16 cellular contexts compared by ENCODE assay signal in genomic region chr1:184940226-184940625, GRCh38. TPM values are rescaled to one million over a fixed set of nuclear protein-coding genes. Genes with fewer than 3 reads are reported as not detected.
DNase-seq lines count a peak whose midpoint lies in the region; ATAC-seq and TF ChIP-seq lines count a peak whose summit lies in the region.
"Had no signal": no experiment of that assay in that cellular context is flagged by ENCODE, and none has a peak within 500 bp of the region (broad histone marks: within the 10 kb centered on the region; RNA-seq: fewer than 3 reads in every experiment).

No MANE protein-coding gene starts in this region.

- H3K4me3 ChIP-seq in BJ (ENCODE audit: low read depth, low read length) (no peak overlapping the region), IMR-90 (ENCODE audit: insufficient read depth, low read depth, low read length) (no peak overlapping the region), astrocyte of the spinal cord (ENCODE audit: low read depth, low read length) (no peak overlapping the region), trophoblast cell (ENCODE audit: low read depth, low read length) (no peak overlapping the region), PC-9 (no peak overlapping the region)
- H3K4me3 ChIP-seq: BLaER1 treated with 17β-estradiol and CSF1 and Interleukin-3, amounts not matched to agents 10 nM and 100 nM had no signal

- H3K4me2 ChIP-seq in IMR-90 (ENCODE audit: low read depth, low read length) (peak overlapping the region; percentile 17; the same call in 1 of the 2 replicates), trophoblast cell (ENCODE audit: low read length) (no peak overlapping the region), PC-9 (no peak overlapping the region)

- H3K4me1 Mint-ChIP-seq in activated naive CD4-positive, alpha-beta T cell treated with anti-CD3 and anti-CD28 coated beads for 36 hours (ENCODE audit: low read depth) = peaks cover 21% of the 10 kb centered on the region
- H3K4me1 Mint-ChIP-seq in activated naive CD4-positive, alpha-beta T cell treated with anti-CD3 and anti-CD28 coated beads, Interleukin-2, amount 10 ng/mL, durations not matched to agents 7 days and 5 days = no peaks in the 10 kb centered on the region

- H3K9ac ChIP-seq in IMR-90 (ENCODE audit: low read depth, low read length) (no peak overlapping the region), trophoblast cell (ENCODE audit: low read length) (no peak overlapping the region)
- H3K9ac ChIP-seq: BLaER1 treated with 17β-estradiol and CSF1 and Interleukin-3, amounts not matched to agents 10 nM and 100 nM had no signal

- peaks cover 10% of the 10 kb centered on the region for H3K27me3 Mint-ChIP-seq in activated naive CD4-positive, alpha-beta T cell treated with anti-CD3 and anti-CD28 coated beads for 36 hours (ENCODE audit: low read depth)
- no peaks in the 10 kb centered on the region for H3K27me3 Mint-ChIP-seq in activated naive CD4-positive, alpha-beta T cell treated with anti-CD3 and anti-CD28 coated beads, Interleukin-2, amount 10 ng/mL, durations not matched to agents 7 days and 5 days

- H3K36me3 ChIP-seq in BJ (ENCODE audit: control insufficient read depth, insufficient read depth, low read length) (peaks cover 1% of the 10 kb centered on the region; the same call in 1 of the 2 replicates), IMR-90 (ENCODE audit: control insufficient read depth, insufficient read depth, low read length) (no peaks in the 10 kb centered on the region), trophoblast cell (ENCODE audit: control insufficient read depth in 1 of 2, insufficient read depth in 2 of 2, low read length in 2 of 2) (no peaks in the 10 kb centered on the region), PC-9 (ENCODE audit: low read depth) (no peaks in the 10 kb centered on the region)
- H3K36me3 ChIP-seq: BLaER1 treated with 17β-estradiol and CSF1 and Interleukin-3, amounts not matched to agents 10 nM and 100 nM had no signal

- no peak overlapping the region for H4K91ac ChIP-seq in IMR-90 (ENCODE audit: insufficient read depth, low read depth, low read length)
- H4K91ac ChIP-seq in trophoblast cell (ENCODE audit: low read depth, low read length) = peak overlapping the region; percentile 14

- WGBS in IMR-90 (ENCODE audit: extremely low coverage in 2 of 2, insufficient read length in 1 of 2), 2 experiments = no CpG with 5 or more reads among the region's 2 CpGs
- WGBS in trophoblast cell (ENCODE audit: extremely low coverage, insufficient coverage, insufficient read length) = no CpG with 5 or more reads among the region's 2 CpGs

- H3K4me1 ChIP-seq in IMR-90 (ENCODE audit: control insufficient read depth, insufficient read depth, low read length) (peaks cover 5% of the 10 kb centered on the region), trophoblast cell (ENCODE audit: control insufficient read depth in 1 of 2, insufficient read depth in 2 of 2, low read length in 2 of 2) (no peaks in the 10 kb centered on the region), PC-9 (replicated peaks; ENCODE audit: insufficient read depth) (no peaks in the 10 kb centered on the region)

- H3K27ac ChIP-seq in IMR-90 (ENCODE audit: insufficient read depth, low read length) = peak overlapping the region; percentile 52; the same call in 1 of the 2 replicates
- no peak overlapping the region for H3K27ac ChIP-seq in trophoblast cell (ENCODE audit: low read depth, low read length)
- H3K27ac ChIP-seq in PC-9 = no peak overlapping the region
- H3K27ac ChIP-seq: BLaER1 treated with 17β-estradiol and CSF1 and Interleukin-3, amounts not matched to agents 10 nM and 100 nM had no signal

- ATAC-seq in IMR-90 (ENCODE audit: low read depth) = peak; percentile 93

- no peak overlapping the region; the same call in 1 of the 2 replicates for H2BK20ac ChIP-seq in IMR-90 (ENCODE audit: low read depth, low read length)

- no peak for TF ChIP-seq POLR2A in IMR-90 (IDR thresholded peaks at IDR 0.05; ENCODE audit: low read depth, low read length)

- H3K23ac ChIP-seq in IMR-90 (ENCODE audit: low read depth, low read length) = no peak overlapping the region
- H3K23ac ChIP-seq in trophoblast cell (ENCODE audit: low read length) = no peak overlapping the region

- in situ Hi-C loops in IMR-90 (cut with MboI; ENCODE audit: low sequenced_read_pairs) = no loop called here
- in situ Hi-C loops in astrocyte of the spinal cord (cut with HindIII; ENCODE audit: low sequenced_read_pairs) = no loop called here

- H2BK120ac ChIP-seq in IMR-90 (ENCODE audit: low read depth, low read length) = 0 out of 2 replicates have a peak overlapping the region, but pooled peaks have one; percentile 14
- H2BK120ac ChIP-seq in trophoblast cell (ENCODE audit: insufficient read depth, low read length, poor library complexity) = no peak overlapping the region

- H4K20me1 ChIP-seq in IMR-90 (ENCODE audit: insufficient read depth, low read length) (no peaks in the 10 kb centered on the region; the same call in 1 of the 2 replicates), PC-9 (ENCODE audit: insufficient read depth) (peaks cover 7% of the 10 kb centered on the region; the same call in 1 of the 2 replicates)
- H4K20me1 ChIP-seq: BLaER1 treated with 17β-estradiol and CSF1 and Interleukin-3, amounts not matched to agents 10 nM and 100 nM had no signal

- H3K36me3 Mint-ChIP-seq in activated naive CD4-positive, alpha-beta T cell treated with anti-CD3 and anti-CD28 coated beads for 36 hours (ENCODE audit: low read depth) = no peaks in the 10 kb centered on the region
- peaks cover 4% of the 10 kb centered on the region for H3K36me3 Mint-ChIP-seq in activated naive CD4-positive, alpha-beta T cell treated with anti-CD3 and anti-CD28 coated beads, Interleukin-2, amount 10 ng/mL, durations not matched to agents 7 days and 5 days

- no peak overlapping the region for H4K12ac ChIP-seq in trophoblast cell (ENCODE audit: low read depth, low read length)

- POLR2A ChIA-PET in BJ (lab: Charles Lee) = interaction anchor here (0.6 kb wide), 1 partner anchor 355 kb away, joined by 3 read pairs; no protein-coding TSS in a partner anchor
- POLR2A ChIA-PET in IMR-90 (lab: Charles Lee; ENCODE audit: unreplicated experiment) = no interaction called here
- POLR2A ChIA-PET in PC-9 (lab: Charles Lee; ENCODE audit: unreplicated experiment) = no interaction called here

- no peak overlapping the region for H2AFZ ChIP-seq in IMR-90 (replicated peaks; ENCODE audit: low read length, poor library complexity)
- H2AFZ ChIP-seq in trophoblast cell (ENCODE audit: insufficient read depth, low read length, poor library complexity) = no peak overlapping the region
- H2AFZ ChIP-seq in PC-9 = no peak overlapping the region

- TF ChIP-seq RAD21 in IMR-90 (IDR thresholded peaks at IDR 0.05; ENCODE audit: low read length) = no peak

- H3K18ac ChIP-seq in IMR-90 (ENCODE audit: low read depth, low read length) (no peak overlapping the region), trophoblast cell (ENCODE audit: low read length) (no peak overlapping the region)

- no peaks in the 10 kb centered on the region for H3F3A ChIP-seq in PC-9 (ENCODE audit: insufficient read depth, low read depth)

- BruUV-seq in IMR-90 (replicated peaks; lab: Mats Ljungman, UMichigan) (no TSS peak), PC-9 (replicated peaks; lab: Mats Ljungman, UMichigan) (no TSS peak)

- no peaks in the 10 kb centered on the region; the same call in 1 of the 2 replicates for H3K9me1 ChIP-seq in IMR-90 (ENCODE audit: insufficient read depth, low read length)

- no peak overlapping the region for H2BK12ac ChIP-seq in trophoblast cell (ENCODE audit: low read length)

- TF ChIP-seq CTCF in BJ (IDR thresholded peaks at IDR 0.05; ENCODE audit: insufficient read depth, low read depth, low read length) (no peak), IMR-90 (conservative IDR thresholded peaks at IDR 0.05; ENCODE audit: low read depth, low read length) (no peak), astrocyte of the spinal cord (IDR thresholded peaks at IDR 0.05; ENCODE audit: low read depth, low read length) (no peak), PC-9 (conservative IDR thresholded peaks at IDR 0.05) (no peak)

- no peak overlapping the region for H3K27ac Mint-ChIP-seq in activated naive CD4-positive, alpha-beta T cell treated with anti-CD3 and anti-CD28 coated beads for 36 hours
- no peak overlapping the region for H3K27ac Mint-ChIP-seq in activated naive CD4-positive, alpha-beta T cell treated with anti-CD3 and anti-CD28 coated beads, Interleukin-2, amount 10 ng/mL, durations not matched to agents 7 days and 5 days

- intact Hi-C loops in IMR-90 (cut with micrococcal nuclease) = no loop called here
- intact Hi-C loops in PC-9 (cut with micrococcal nuclease; ENCODE audit: unreplicated experiment) = no loop called here
- intact Hi-C loops in activated naive CD4-positive, alpha-beta T cell treated with anti-CD3 and anti-CD28 coated beads for 36 hours (cut with micrococcal nuclease) = no loop called here

- no peak overlapping the region for H3K56ac ChIP-seq in IMR-90 (ENCODE audit: extremely low read depth, insufficient read depth, low read length)

- CTCF ChIA-PET in BJ (lab: Yijun Ruan, JAX) (interaction anchor here (1.2 kb wide), 1 partner anchor 38 kb away, joined by 6 read pairs; no protein-coding TSS in a partner anchor), IMR-90 (lab: Yijun Ruan, JAX) (no interaction called here), PC-9 (lab: Charles Lee) (no interaction called here)
- CTCF ChIA-PET in activated naive CD4-positive, alpha-beta T cell treated with anti-CD3 and anti-CD28 coated beads for 36 hours (lab: Charles Lee) = interaction anchor here (1.2 kb wide), 1 partner anchor 135 kb away, joined by 3 read pairs; no protein-coding TSS in a partner anchor
- CTCF ChIA-PET in activated naive CD4-positive, alpha-beta T cell treated with anti-CD3 and anti-CD28 coated beads, Interleukin-2, amount 10 ng/mL, durations not matched to agents 7 days and 5 days (lab: Charles Lee) = no interaction called here

- H4K5ac ChIP-seq in IMR-90 (ENCODE audit: low read depth, low read length) = no peak overlapping the region

- no peaks in the 10 kb centered on the region for H3K9me3 ChIP-seq in IMR-90 (ENCODE audit: control insufficient read depth, insufficient read depth, low read length)
- H3K9me3 ChIP-seq in trophoblast cell (ENCODE audit: insufficient read depth, low read depth, low read length) = no peaks in the 10 kb centered on the region
- no peaks in the 10 kb centered on the region for H3K9me3 ChIP-seq in PC-9 (ENCODE audit: insufficient read depth, low read depth)
- H3K9me3 ChIP-seq: BLaER1 treated with 17β-estradiol and CSF1 and Interleukin-3, amounts not matched to agents 10 nM and 100 nM had no signal

- dilution Hi-C loops in IMR-90 (cut with HindIII; ENCODE audit: low sequenced_read_pairs, unreplicated experiment) = no loop called here

- H3K27me3 ChIP-seq in BJ (ENCODE audit: control insufficient read depth, insufficient read depth, low read length) = no peaks in the 10 kb centered on the region
- H3K27me3 ChIP-seq in IMR-90 (ENCODE audit: control insufficient read depth, insufficient read depth, low read length) = no peaks in the 10 kb centered on the region
- peaks cover 3% of the 10 kb centered on the region for H3K27me3 ChIP-seq in trophoblast cell (ENCODE audit: insufficient read depth, low read length)
- no peaks in the 10 kb centered on the region for H3K27me3 ChIP-seq in PC-9 (ENCODE audit: insufficient read depth, low read depth)
- H3K27me3 ChIP-seq: BLaER1 treated with 17β-estradiol and CSF1 and Interleukin-3, amounts not matched to agents 10 nM and 100 nM had no signal

- peak overlapping the region; percentile 21; the same call in 1 of the 2 replicates for H3K4ac ChIP-seq in IMR-90 (ENCODE audit: low read depth, low read length)
- no peak overlapping the region for H3K4ac ChIP-seq in trophoblast cell (ENCODE audit: low read depth, low read length)

- H3K14ac ChIP-seq in IMR-90 (replicated peaks; ENCODE audit: low read depth, low read length) = 0 out of 2 replicates have a peak overlapping the region, but pooled peaks have one; percentile 39
- H3K14ac ChIP-seq in trophoblast cell (ENCODE audit: low read length) = no peak overlapping the region

- DNase-seq in BJ (ENCODE audit: low read depth) (peak; percentile 26), IMR-90 (peak; percentile 37), astrocyte of the spinal cord (ENCODE audit: low read depth, low spot score) (peak; percentile 46), trophoblast cell (peak in 1 of 2 donors; percentile 38), PC-9 (no peak), GF-D8 (lab: John Stamatoyannopoulos, UW) (no peak)
- DNase-seq in activated naive CD4-positive, alpha-beta T cell treated with anti-CD3 and anti-CD28 coated beads for 36 hours = no peak
- no peak for DNase-seq in activated naive CD4-positive, alpha-beta T cell treated with anti-CD3 and anti-CD28 coated beads, Interleukin-2, amount 10 ng/mL, durations not matched to agents 7 days and 5 days
- DNase-seq: ACHN, DMS 273 treated with DMSO at 0.1 percent for 48 hours, H7, NCI-H1436, NCI-H2029 treated with DMSO at 0.1 percent for 48 hours, NCI-H510A treated with DMSO at 0.1 percent for 48 hours, RPMI8226 had no signal

- no peak overlapping the region for H2BK5ac ChIP-seq in IMR-90 (ENCODE audit: low read depth, low read length, poor library complexity, severe bottlenecking)
- H2BK5ac ChIP-seq in trophoblast cell (ENCODE audit: low read depth, low read length, poor library complexity) = no peak overlapping the region

- no peaks in the 10 kb centered on the region for H3K79me2 ChIP-seq in trophoblast cell (ENCODE audit: control insufficient read depth, insufficient read depth, low read length, poor library complexity)
- no peaks in the 10 kb centered on the region for H3K79me2 ChIP-seq in PC-9 (ENCODE audit: low read depth)

- H4K8ac ChIP-seq in IMR-90 (ENCODE audit: low read depth in 2 of 2, low read length in 2 of 2) (no peak overlapping the region), trophoblast cell (ENCODE audit: low read depth, low read length) (no peak overlapping the region)

- no peak overlapping the region for H2AK9ac ChIP-seq in IMR-90 (replicated peaks; ENCODE audit: low read depth, low read length, poor library complexity)

- no peaks in the 10 kb centered on the region for H3K9me3 Mint-ChIP-seq in activated naive CD4-positive, alpha-beta T cell treated with anti-CD3 and anti-CD28 coated beads for 36 hours
- no peaks in the 10 kb centered on the region for H3K9me3 Mint-ChIP-seq in activated naive CD4-positive, alpha-beta T cell treated with anti-CD3 and anti-CD28 coated beads, Interleukin-2, amount 10 ng/mL, durations not matched to agents 7 days and 5 days

- peak overlapping the region; percentile 26; the same call in 1 of the 3 replicates for H2BK15ac ChIP-seq in IMR-90 (ENCODE audit: low read depth, low read length)

- H2AK5ac ChIP-seq in IMR-90 (ENCODE audit: low read depth, low read length) = no peak overlapping the region
- H2AK5ac ChIP-seq in trophoblast cell (ENCODE audit: low read length) = no peak overlapping the region

- H3K79me1 ChIP-seq in IMR-90 (ENCODE audit: low read depth in 1 of 2, low read length in 2 of 2) (peaks cover 13 to 27% of the 10 kb centered on the region in 2 experiments), trophoblast cell (ENCODE audit: low read length) (no peaks in the 10 kb centered on the region)

- H3K4me3 Mint-ChIP-seq in activated naive CD4-positive, alpha-beta T cell treated with anti-CD3 and anti-CD28 coated beads for 36 hours = no peak overlapping the region
- H3K4me3 Mint-ChIP-seq in activated naive CD4-positive, alpha-beta T cell treated with anti-CD3 and anti-CD28 coated beads, Interleukin-2, amount 10 ng/mL, durations not matched to agents 7 days and 5 days = no peak overlapping the region

- H3K9me2 ChIP-seq in PC-9 (ENCODE audit: insufficient read depth) = no peaks in the 10 kb centered on the region

RNA-seq across cellular contexts. Expression of gene NIBAN1, which starts 34.1 kb away (rescaled TPM):
- polyA plus RNA-seq in BJ (2011; rRNA removed) = 28.2 and 39.4 TPM in 2 replicates
- polyA minus RNA-seq in BJ (2011; rRNA and poly(A)+ RNA removed) = 30.0 and 36.5 TPM in 2 replicates
- total RNA-seq in IMR-90 (2012; rRNA removed) = 10.0 and 10.3 TPM in 2 replicates
- polyA plus RNA-seq in IMR-90 (2012; rRNA removed) = 3.2 and 4.0 TPM in 2 replicates
- polyA plus RNA-seq in IMR-90 (2012; cell fraction: cytosol; rRNA removed) = 1.6 and 1.8 TPM in 2 replicates
- polyA plus RNA-seq in IMR-90 (2012; cell fraction: nucleus; rRNA removed; ENCODE audit: low replicate concordance) = 0.94 and 4.1 TPM in 2 replicates
- polyA plus RNA-seq in trophoblast cell (2013) = 6.7 and 7.0 TPM in 2 replicates
- 29.3 and 31.5 TPM in 2 replicates for total RNA-seq in PC-9 (2021)
- total RNA-seq in activated naive CD4-positive, alpha-beta T cell treated with anti-CD3 and anti-CD28 coated beads for 36 hours = 1 to 10 TPM; 4.2 to 4.5 TPM

Comparison
In these comparisons a context has a peak if more than half of its experiments do, and no peak if none do; other contexts are left out.
1. CTCF ChIA-PET loops: an anchor here in BJ (1.2 kb wide) and activated naive CD4-positive, alpha-beta T cell treated with anti-CD3 and anti-CD28 coated beads for 36 hours (1.2 kb wide); none called in IMR-90, PC-9 and activated naive CD4-positive, alpha-beta T cell treated with anti-CD3 and anti-CD28 coated beads, Interleukin-2, amount 10 ng/mL, durations not matched to agents 7 days and 5 days.
2. DNase-seq: peak in BJ (single experiment), IMR-90 (single experiment) and astrocyte of the spinal cord (single experiment); none in PC-9 (0 of 2), GF-D8 (single experiment), activated naive CD4-positive, alpha-beta T cell treated with anti-CD3 and anti-CD28 coated beads for 36 hours (single experiment) and activated naive CD4-positive, alpha-beta T cell treated with anti-CD3 and anti-CD28 coated beads, Interleukin-2, amount 10 ng/mL, durations not matched to agents 7 days and 5 days (single experiment).